Comparison of ENCODE assay signal across 8 cellular contexts in genomic region chr17:40499551-40500189, GRCh38. TPM values are rescaled to one million over a fixed set of nuclear protein-coding genes. Genes with fewer than 3 reads are reported as not detected.
DNase-seq lines count a peak whose midpoint lies in the region.

No MANE protein-coding gene starts in this region.

- peak overlapping the region; percentile 62 for H2AFZ ChIP-seq in trophoblast cell (ENCODE audit: insufficient read depth, low read length, poor library complexity)

- peaks cover 8% of the 10 kb centered on the region for H3K79me1 ChIP-seq in trophoblast cell (ENCODE audit: low read length)

- H2BK12ac ChIP-seq in trophoblast cell (ENCODE audit: low read length), result no peak overlapping the region

- H3K4me1 ChIP-seq in HAP-1 (peaks cover 23% of the 10 kb centered on the region), SJSA1 (replicated peaks) (peaks cover 21% of the 10 kb centered on the region), trophoblast cell (ENCODE audit: control insufficient read depth in 1 of 2, insufficient read depth in 2 of 2, low read length in 2 of 2) (peaks cover 13 to 14% of the 10 kb centered on the region in 2 experiments)

- no peak overlapping the region for H2BK120ac ChIP-seq in trophoblast cell (ENCODE audit: insufficient read depth, low read length, poor library complexity)

- no peak overlapping the region for H4K8ac ChIP-seq in trophoblast cell (ENCODE audit: low read depth, low read length)

- peak; percentile 55 to 86 for DNase-seq in HAP-1 (ENCODE audit: low spot score in 2 of 2)
- peak; percentile 45 to 69 for DNase-seq in SJSA1 (ENCODE audit: low read depth in 1 of 2, low spot score in 2 of 2)
- DNase-seq in globus pallidus (ENCODE audit: low spot score), result peak; percentile 33
- DNase-seq in trophoblast cell, result peak; percentile 51 to 72
- no peak for DNase-seq in activated naive CD4-positive, alpha-beta T cell (lab: John Stamatoyannopoulos, UW)
- no peak for DNase-seq in stimulated activated CD4-positive, alpha-beta T cell treated with anti-CD3 and anti-CD28 coated beads, Interleukin-12 subunit alpha, Interleukin-12 subunit beta, amount 100 ng/mL, for 4 hours
- no peak for DNase-seq in activated CD4-positive, alpha-beta T cell treated with anti-CD3 and anti-CD28 coated beads, Interleukin-2, amount 50 U/mL, for 1 hour
- DNase-seq in activated CD4-positive, alpha-beta T cell treated with anti-CD3 and anti-CD28 coated beads, Interleukin-2, amount 50 U/mL, for 48 hours, result no peak

- no peak overlapping the region for H4K12ac ChIP-seq in trophoblast cell (ENCODE audit: low read depth, low read length)

- no CpG with 5 or more reads among the region's 17 CpGs for WGBS in trophoblast cell (ENCODE audit: extremely low coverage, insufficient coverage, insufficient read length)

- H4K91ac ChIP-seq in trophoblast cell (ENCODE audit: low read depth, low read length), result peak overlapping the region; percentile 7

- no peak overlapping the region for H3K4me3 ChIP-seq in HAP-1
- no peak overlapping the region for H3K4me3 ChIP-seq in SJSA1
- no peak overlapping the region for H3K4me3 ChIP-seq in trophoblast cell (ENCODE audit: low read depth, low read length)

- H3K79me2 ChIP-seq in trophoblast cell (ENCODE audit: control insufficient read depth, insufficient read depth, low read length, poor library complexity), result no peaks in the 10 kb centered on the region

- no peaks in the 10 kb centered on the region for H3K36me3 ChIP-seq in HAP-1 (replicated peaks)
- no peaks in the 10 kb centered on the region for H3K36me3 ChIP-seq in SJSA1
- H3K36me3 ChIP-seq in trophoblast cell (ENCODE audit: control insufficient read depth in 1 of 2, insufficient read depth in 2 of 2, low read length in 2 of 2), result no peaks in the 10 kb centered on the region

- H3K27me3 ChIP-seq in HAP-1 (ENCODE audit: low read depth) (no peaks in the 10 kb centered on the region), SJSA1 (replicated peaks) (no peaks in the 10 kb centered on the region), trophoblast cell (ENCODE audit: insufficient read depth, low read length) (no peaks in the 10 kb centered on the region)

- no peak overlapping the region for H3K18ac ChIP-seq in trophoblast cell (ENCODE audit: low read length)

- H3K27ac ChIP-seq in SJSA1, result no peak overlapping the region
- no peak overlapping the region for H3K27ac ChIP-seq in trophoblast cell (ENCODE audit: low read depth, low read length)

- H3K9ac ChIP-seq in trophoblast cell (ENCODE audit: low read length), result no peak overlapping the region

- H3K4me2 ChIP-seq in trophoblast cell (ENCODE audit: low read length), result peak overlapping the region; percentile 27

- no peak overlapping the region for H2AK5ac ChIP-seq in trophoblast cell (ENCODE audit: low read length)

- H3K9me3 ChIP-seq in HAP-1, result no peaks in the 10 kb centered on the region
- no peaks in the 10 kb centered on the region for H3K9me3 ChIP-seq in SJSA1 (replicated peaks)
- H3K9me3 ChIP-seq in trophoblast cell (ENCODE audit: insufficient read depth, low read depth, low read length), result no peaks in the 10 kb centered on the region

- H2BK5ac ChIP-seq in trophoblast cell (ENCODE audit: low read depth, low read length, poor library complexity), result no peak overlapping the region

- no peak overlapping the region for H3K23ac ChIP-seq in trophoblast cell (ENCODE audit: low read length)

- in situ Hi-C loops in HAP-1 (cut with MboI; ENCODE audit: low sequenced_read_pairs), result no loop called here

- H3K14ac ChIP-seq in trophoblast cell (ENCODE audit: low read length), result no peak overlapping the region

- H3K4ac ChIP-seq in trophoblast cell (ENCODE audit: low read depth, low read length), result no peak overlapping the region

RNA-seq across cellular contexts. Expression of gene TNS4, which starts 1.8 kb away (rescaled TPM):
- not detected in 2 replicates for total RNA-seq in SJSA1 (2014; rRNA removed; shearing (Covaris generic))
- polyA plus RNA-seq in trophoblast cell (2013), result 0.79 and 1.1 TPM in 2 replicates

RNA-seq across cellular contexts. Expression of gene IGFBP4, which starts 56.4 kb away (rescaled TPM):
- 19.2 and 22.5 TPM in 2 replicates for total RNA-seq in SJSA1 (2014; rRNA removed; shearing (Covaris generic))
- polyA plus RNA-seq in trophoblast cell (2013), result 68.1 and 68.9 TPM in 2 replicates

Comparison
In these comparisons a context has a peak if more than half of its experiments do, and no peak if none do; other contexts are left out.
1. DNase-seq: peak in HAP-1 (2 of 2), SJSA1 (2 of 2), globus pallidus (single experiment) and trophoblast cell (2 of 2); none in activated naive CD4-positive, alpha-beta T cell (0 of 4), stimulated activated CD4-positive, alpha-beta T cell treated with anti-CD3 and anti-CD28 coated beads, Interleukin-12 subunit alpha, Interleukin-12 subunit beta, amount 100 ng/mL, for 4 hours (single experiment), activated CD4-positive, alpha-beta T cell treated with anti-CD3 and anti-CD28 coated beads, Interleukin-2, amount 50 U/mL, for 1 hour (single experiment) and activated CD4-positive, alpha-beta T cell treated with anti-CD3 and anti-CD28 coated beads, Interleukin-2, amount 50 U/mL, for 48 hours (0 of 2).